Comparison of ENCODE assay signal across 8 cellular contexts in the genomic region with DNA sequence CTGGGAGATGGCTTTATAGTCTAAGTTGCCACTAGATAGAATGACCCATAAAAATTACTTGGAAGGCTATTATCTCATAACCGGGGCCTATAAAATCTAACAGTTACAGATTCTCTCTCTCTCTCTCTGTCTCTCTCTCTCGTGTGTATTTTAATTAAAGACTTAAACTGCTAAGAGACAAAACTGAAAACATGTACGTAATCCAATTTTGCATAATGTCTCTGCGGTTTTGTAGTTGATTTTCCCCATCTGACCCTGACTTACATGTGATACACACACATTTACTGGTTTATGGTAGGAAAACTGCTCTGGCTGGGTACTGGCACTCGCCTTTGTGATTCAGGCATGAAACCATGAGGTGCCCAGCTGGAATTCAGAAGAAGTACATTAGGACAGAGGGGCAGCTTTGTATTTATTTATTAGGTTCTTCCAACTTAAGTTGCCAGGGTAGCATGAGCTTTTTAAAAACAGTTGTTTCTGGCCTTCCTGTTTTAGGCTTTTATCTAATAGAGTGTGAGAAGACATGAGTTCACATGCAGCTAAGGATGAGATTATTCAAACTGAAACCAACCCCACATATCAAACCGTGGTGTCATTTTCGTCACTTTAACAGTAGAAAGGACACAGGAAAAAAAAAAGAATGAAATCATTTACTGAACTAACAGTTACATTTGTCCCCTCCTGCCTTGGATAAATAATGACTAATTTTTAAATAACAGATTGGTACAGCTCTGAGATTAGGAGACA.
DNase-seq lines count a peak whose midpoint lies in the region; ATAC-seq and TF ChIP-seq lines count a peak whose summit lies in the region.

No MANE protein-coding gene starts in this region.

- no peak for TF ChIP-seq CTCF in left ventricle myocardium inferior (IDR thresholded peaks at IDR 0.05; ENCODE audit: borderline replicate concordance)

- H3K9me3 ChIP-seq in left ventricle myocardium inferior (replicated peaks): no peaks in the 10 kb centered on the region
- H3K9me3 ChIP-seq in thymus (ENCODE audit: control insufficient read depth): no peaks in the 10 kb centered on the region

- intact Hi-C loops in left ventricle myocardium inferior (cut with micrococcal nuclease): no loop called here

- H3K27me3 ChIP-seq in left ventricle myocardium inferior (ENCODE audit: low read depth) (no peaks in the 10 kb centered on the region), thymus (ENCODE audit: control insufficient read depth, insufficient read depth) (no peaks in the 10 kb centered on the region)

- ATAC-seq in GM19395 (IDR thresholded peaks at IDR 0.05; ENCODE audit: unreplicated experiment): peak; percentile 79
- peak; percentile 68 for ATAC-seq in HG03378 (IDR thresholded peaks at IDR 0.05; ENCODE audit: unreplicated experiment)

- H3K4me1 ChIP-seq in left ventricle myocardium inferior (peaks cover 24% of the 10 kb centered on the region), thymus (ENCODE audit: control insufficient read depth, insufficient read depth, low read length) (peaks cover 6% of the 10 kb centered on the region)

- no peak overlapping the region for H3K4me3 ChIP-seq in left ventricle myocardium inferior
- no peak overlapping the region for H3K4me3 ChIP-seq in thymus (ENCODE audit: low read length)

- H3K27ac ChIP-seq in left ventricle myocardium inferior (replicated peaks): peak overlapping the region; percentile 19
- H3K27ac ChIP-seq in thymus (ENCODE audit: low read depth): peak overlapping the region; percentile 9

- WGBS in thymus: 76% methylated on average over 7 of the region's 7 CpGs

- DNase-seq in CD1c-positive myeloid dendritic cell (ENCODE audit: extremely low spot score) (peak; percentile 51), left ventricle myocardium inferior (no peak), NCI-H524 treated with DMSO at 0.1 percent for 48 hours (lab: John Stamatoyannopoulos, UW) (no peak)
- peak; percentile 59 for DNase-seq in activated CD4-positive, alpha-beta T cell treated with anti-CD3 and anti-CD28 coated beads for 48 hours
- DNase-seq in effector CD8-positive, alpha-beta T cell (lab: John Stamatoyannopoulos, UW): no peak

- H3K36me3 ChIP-seq in left ventricle myocardium inferior: no peaks in the 10 kb centered on the region
- H3K36me3 ChIP-seq in thymus (ENCODE audit: control insufficient read depth, insufficient read depth): no peaks in the 10 kb centered on the region

Comparison
In these comparisons a context has a peak if more than half of its experiments do, and no peak if none do; other contexts are left out.
1. DNase-seq: peak in CD1c-positive myeloid dendritic cell (single experiment) and activated CD4-positive, alpha-beta T cell treated with anti-CD3 and anti-CD28 coated beads for 48 hours (single experiment); none in left ventricle myocardium inferior (single experiment), effector CD8-positive, alpha-beta T cell (single experiment) and NCI-H524 treated with DMSO at 0.1 percent for 48 hours (single experiment).